In genomic region chrX:64977051-64977450, GRCh38 we compare ENCODE assay signal across 12 cellular contexts. TPM values are rescaled to one million over a fixed set of nuclear protein-coding genes. Genes with fewer than 3 reads are reported as not detected.
DNase-seq lines count a peak whose midpoint lies in the region; ATAC-seq, FAIRE-seq and TF ChIP-seq lines count a peak whose summit lies in the region.
"Had no signal": no experiment of that assay in that cellular context is flagged by ENCODE, and none has a peak within 500 bp of the region (broad histone marks: within the 10 kb centered on the region; RNA-seq: fewer than 3 reads in every experiment).

No MANE protein-coding gene starts in this region.

- no peaks in the 10 kb centered on the region for H3K79me2 ChIP-seq in keratinocyte (ENCODE audit: control insufficient read depth, insufficient read depth, low read length)

- FAIRE-seq in keratinocyte (lab: Jason Lieb, UNC): no peak

- H3K27ac ChIP-seq in cardiac muscle cell: no peak overlapping the region
- peak overlapping the region; percentile 42 for H3K27ac ChIP-seq in keratinocyte (ENCODE audit: control insufficient read depth, insufficient read depth, low read length)
- H3K27ac ChIP-seq: colonic mucosa had no signal

- H3K36me3 ChIP-seq in cardiac muscle cell (no peaks in the 10 kb centered on the region), keratinocyte (ENCODE audit: control insufficient read depth in 2 of 2, extremely low read depth in 1 of 2, insufficient read depth in 2 of 2, low read length in 2 of 2) (no peaks in the 10 kb centered on the region)
- H3K36me3 ChIP-seq: BE2C, colonic mucosa had no signal

- no peak overlapping the region for H2AFZ ChIP-seq in keratinocyte (ENCODE audit: control insufficient read depth, low read length)

- H3K27me3 ChIP-seq in cardiac muscle cell (no peaks in the 10 kb centered on the region), keratinocyte (ENCODE audit: control insufficient read depth, extremely low read depth, insufficient read depth, low read length) (no peaks in the 10 kb centered on the region)
- H3K27me3 ChIP-seq: BE2C, colonic mucosa had no signal

- no peaks in the 10 kb centered on the region for H3K9me3 Mint-ChIP-seq in type B pancreatic cell

- H3K27ac Mint-ChIP-seq in type B pancreatic cell: no peak overlapping the region

- H3K9me1 ChIP-seq in keratinocyte (ENCODE audit: control insufficient read depth, extremely low read depth, insufficient read depth, low read length): no peaks in the 10 kb centered on the region

- no peaks in the 10 kb centered on the region for H3K4me1 Mint-ChIP-seq in type B pancreatic cell (ENCODE audit: unreplicated experiment)

- no peak for TF ChIP-seq CTCF in cardiac muscle cell (IDR thresholded peaks at IDR 0.05; ENCODE audit: low read depth, low read length)
- no peak for TF ChIP-seq CTCF in astrocyte of the cerebellum (IDR thresholded peaks at IDR 0.05; ENCODE audit: low read depth, low read length, missing control alignments)
- TF ChIP-seq CTCF in keratinocyte (optimal IDR thresholded peaks at IDR 0.05 in 1 of 3, IDR thresholded peaks at IDR 0.05 in 1 of 3, conservative IDR thresholded peaks at IDR 0.05 in 1 of 3; ENCODE audit: extremely low read depth in 1 of 3, insufficient read depth in 2 of 3, low read length in 3 of 3): no peak
- TF ChIP-seq CTCF in type B pancreatic cell (conservative IDR thresholded peaks at IDR 0.05): no peak

- dilution Hi-C loops in keratinocyte (cut with MboI; ENCODE audit: extremely low pct_ligation_motif_present, low sequenced_read_pairs): no loop called here

- H3K36me3 Mint-ChIP-seq in type B pancreatic cell: peaks cover 3% of the 10 kb centered on the region

- H4K20me1 ChIP-seq in keratinocyte (ENCODE audit: control insufficient read depth, extremely low read depth, insufficient read depth, low read length): no peaks in the 10 kb centered on the region

- in situ Hi-C loops in astrocyte of the cerebellum (cut with HindIII; ENCODE audit: low sequenced_read_pairs): no loop called here

- H3K9me3 ChIP-seq in cardiac muscle cell (ENCODE audit: low read depth): no peaks in the 10 kb centered on the region
- H3K9me3 ChIP-seq in keratinocyte (ENCODE audit: control insufficient read depth, low read depth, low read length): no peaks in the 10 kb centered on the region
- H3K9me3 ChIP-seq: BE2C, colonic mucosa had no signal

- H3K4me3 Mint-ChIP-seq in type B pancreatic cell: peak overlapping the region; percentile 35

- no peak for DNase-seq in cardiac muscle cell (ENCODE audit: low read depth in 1 of 2, low spot score in 1 of 2)
- no peak for DNase-seq in Right ventricle myocardium inferior (ENCODE audit: missing footprints)
- no peak for DNase-seq in astrocyte of the cerebellum (ENCODE audit: low read depth)
- DNase-seq in keratinocyte (ENCODE audit: low read depth, low spot score): no peak
- DNase-seq in type B pancreatic cell (ENCODE audit: extremely low spot score, unreplicated experiment): no peak
- DNase-seq in NCI-H524 treated with DMSO at 0.1 percent for 48 hours (lab: John Stamatoyannopoulos, UW): no peak
- DNase-seq in stimulated activated CD4-positive, alpha-beta T cell treated with anti-CD3 and anti-CD28 coated beads, Interleukin-2, amount 100 ng/mL, for 24 hours: no peak
- DNase-seq in NCI-H82 (lab: John Stamatoyannopoulos, UW): no peak
- DNase-seq: NCI-H226 had no signal

- ATAC-seq in Right ventricle myocardium inferior: no peak

- H3K4me3 ChIP-seq in cardiac muscle cell: peak overlapping the region; percentile 57
- H3K4me3 ChIP-seq in astrocyte of the cerebellum (ENCODE audit: low read depth, low read length): peak overlapping the region; percentile 65
- H3K4me3 ChIP-seq in keratinocyte (ENCODE audit: control insufficient read depth in 2 of 3, extremely low read depth in 1 of 3, insufficient read depth in 2 of 3, low read depth in 1 of 3, low read length in 3 of 3): no peak overlapping the region

- H3K4me1 ChIP-seq in cardiac muscle cell (ENCODE audit: low read depth): no peaks in the 10 kb centered on the region
- peaks cover 9% of the 10 kb centered on the region for H3K4me1 ChIP-seq in keratinocyte (ENCODE audit: control insufficient read depth, extremely low read depth, insufficient read depth, low read length)
- H3K4me1 ChIP-seq: BE2C, colonic mucosa had no signal

- intact Hi-C loops in Right ventricle myocardium inferior (cut with DNase I): no loop called here

- no peak overlapping the region for H3K9ac ChIP-seq in keratinocyte (ENCODE audit: control insufficient read depth, extremely low read depth, insufficient read depth, low read length)

- peak overlapping the region; percentile 23 for H3K4me2 ChIP-seq in keratinocyte (ENCODE audit: control insufficient read depth, extremely low read depth, insufficient read depth, low read depth, low read length)

- no peaks in the 10 kb centered on the region for H3K27me3 Mint-ChIP-seq in type B pancreatic cell

RNA-seq across cellular contexts. Expression of gene ZC4H2, which starts 0.8 kb away (rescaled TPM):
- 48.2 and 48.3 TPM in 2 replicates for total RNA-seq in cardiac muscle cell
- polyA plus RNA-seq in cardiac muscle cell: 53.8 and 55.4 TPM in 2 replicates
- total RNA-seq in Right ventricle myocardium inferior: 3.9 TPM
- polyA plus RNA-seq in keratinocyte: 4.6 to 7.6 TPM (median 7.4 TPM) in 3 replicates
- 1.8 TPM for polyA plus RNA-seq in keratinocyte (2011; ENCODE audit: low read depth)
- polyA plus RNA-seq in keratinocyte (2011; cell fraction: cytosol; rRNA removed): 5.3 and 7.0 TPM in 2 replicates
- polyA plus RNA-seq in keratinocyte (2011; cell fraction: nucleus; rRNA removed): 9.0 TPM in 2 replicates
- 1.8 and 2.9 TPM in 2 replicates for polyA plus RNA-seq in keratinocyte (2012; ENCODE audit: low replicate concordance)
- 0.56 to 3.9 TPM (median 3.8 TPM) in 3 replicates for polyA minus RNA-seq in keratinocyte
- polyA minus RNA-seq in keratinocyte (2011; cell fraction: cytosol; rRNA and poly(A)+ RNA removed): 6.3 TPM
- polyA minus RNA-seq in keratinocyte (2011; cell fraction: nucleus; rRNA and poly(A)+ RNA removed): 1.6 and 3.3 TPM in 2 replicates
- total RNA-seq in type B pancreatic cell (ENCODE audit: low replicate concordance): 12.2 and 21.4 TPM in 2 replicates

RNA-seq across cellular contexts. Expression of gene ZC3H12B, which starts 57.6 kb away (rescaled TPM):
- 2.6 and 5.6 TPM in 2 replicates for total RNA-seq in cardiac muscle cell
- 2.9 and 3.6 TPM in 2 replicates for polyA plus RNA-seq in cardiac muscle cell
- 0.32 TPM for total RNA-seq in Right ventricle myocardium inferior
- 0.01 TPM in 2 of 3 replicates, not detected in the other for polyA plus RNA-seq in keratinocyte
- polyA plus RNA-seq in keratinocyte (2011; ENCODE audit: low read depth): not detected
- polyA plus RNA-seq in keratinocyte (2011; cell fraction: cytosol; rRNA removed): 0.01 TPM in 1 of 2 replicates, not detected in the other
- polyA plus RNA-seq in keratinocyte (2011; cell fraction: nucleus; rRNA removed): 0.03 and 0.11 TPM in 2 replicates
- 0.03 and 0.21 TPM in 2 replicates for polyA plus RNA-seq in keratinocyte (2012; ENCODE audit: low replicate concordance)
- 0.06 TPM in 1 of 3 replicates, not detected in the others for polyA minus RNA-seq in keratinocyte
- not detected for polyA minus RNA-seq in keratinocyte (2011; cell fraction: cytosol; rRNA and poly(A)+ RNA removed)
- not detected in 2 replicates for polyA minus RNA-seq in keratinocyte (2011; cell fraction: nucleus; rRNA and poly(A)+ RNA removed)
- total RNA-seq in type B pancreatic cell (ENCODE audit: low replicate concordance): 1.8 and 3.6 TPM in 2 replicates
- total RNA-seq: pulmonary artery endothelial cell had no signal

Comparison
In these comparisons a context has a peak if more than half of its experiments do, and no peak if none do; other contexts are left out.
1. H3K4me3 ChIP-seq: peak in cardiac muscle cell (single experiment) and astrocyte of the cerebellum (single experiment); none in keratinocyte (0 of 3).